Comparison of ENCODE assay signal across 8 cellular contexts in the genomic region with DNA sequence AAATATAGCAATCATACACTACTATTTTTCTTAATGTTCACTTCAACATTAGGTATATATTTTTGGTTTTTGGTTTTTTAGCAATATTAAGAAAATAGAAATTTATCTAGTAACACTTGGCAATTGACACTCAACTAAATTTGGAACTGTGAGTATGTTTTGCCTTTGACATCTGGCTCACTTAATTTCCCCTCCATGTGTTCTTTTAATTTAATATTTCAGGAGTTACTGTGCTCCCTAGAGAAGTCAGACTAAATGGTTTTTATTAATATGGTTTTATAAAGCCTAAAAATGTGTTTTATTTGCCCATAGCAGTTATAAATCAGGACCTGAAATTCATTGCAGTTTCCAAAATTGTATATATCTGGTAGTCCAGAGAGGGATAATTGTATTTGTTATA.
"Had no signal": no experiment of that assay in that cellular context is flagged by ENCODE, and none has a peak within 500 bp of the region (broad histone marks: within the 10 kb centered on the region; RNA-seq: fewer than 3 reads in every experiment).

No MANE protein-coding gene starts in this region.

- ATAC-seq: HCT116, HepG2 had no signal

- H3K27ac ChIP-seq: GM23248, HL-60 had no signal

- H3K36me3 ChIP-seq: HAP-1 had no signal

- H3K4me1 ChIP-seq: HAP-1 had no signal

- H3K9me3 ChIP-seq: HAP-1 had no signal

- DNase-seq: GM23248, GOT3, H7, HFFc6 had no signal

- FAIRE-seq: HepG2 had no signal

- H3K4me3 ChIP-seq: GM23248, HAP-1 had no signal
